Comparison of ENCODE assay signal across 28 cellular contexts in the genomic region with DNA sequence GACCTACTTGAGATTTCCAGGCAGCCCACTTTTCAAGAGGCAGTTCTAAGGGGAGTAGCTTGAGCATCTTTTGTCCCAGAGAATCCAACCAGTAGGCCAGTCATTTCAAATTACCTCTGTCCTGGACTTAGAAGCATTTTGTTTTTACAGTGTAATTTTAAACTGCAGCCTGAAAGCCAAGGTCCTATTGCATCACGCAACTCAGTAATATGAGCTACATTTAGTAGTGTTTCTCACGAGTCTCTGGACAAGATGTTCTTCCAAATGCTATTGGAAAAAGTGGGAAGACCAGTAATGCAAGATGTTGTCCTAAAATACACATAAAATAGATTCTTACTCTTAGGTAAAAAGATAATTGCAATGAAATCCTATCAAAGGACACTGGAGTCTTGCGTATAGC.
"Had no signal": no experiment of that assay in that cellular context is flagged by ENCODE, and none has a peak within 500 bp of the region (broad histone marks: within the 10 kb centered on the region; RNA-seq: fewer than 3 reads in every experiment).

No MANE protein-coding gene starts in this region.

- DNase-seq: activated CD4-positive, alpha-beta memory T cell treated with anti-CD3 and anti-CD28 coated beads, Interleukin-2, amount 10 ng/mL, durations not matched to agents 7 days and 5 days; activated CD4-positive, alpha-beta T cell treated with anti-CD3 and anti-CD28 coated beads for 36 hours; activated CD4-positive, alpha-beta T cell treated with anti-CD3 and anti-CD28 coated beads, Interleukin-2, amount 50 U/mL, for 1 hour; activated CD4-positive, CD25-positive, alpha-beta regulatory T cell; activated gamma-delta T cell treated with Interleukin-2 at 50 U/mL for 16 hours; activated naive CD4-positive, alpha-beta T cell treated with anti-CD3 and anti-CD28 coated beads, Interleukin-2, amount 10 ng/mL, durations not matched to agents 7 days and 5 days; activated naive CD8-positive, alpha-beta T cell treated with anti-CD3 and anti-CD28 coated beads for 36 hours; activated T-cell treated with anti-CD3 and anti-CD28 coated beads for 4 hours; activated T-cell treated with anti-CD3 and anti-CD28 coated beads, Interleukin-2, amount 50 U/mL, for 72 hours; adrenal gland; NCI-H1048; NCI-H146; NCI-H187 treated with DMSO at 0.1 percent for 48 hours; NCI-H2081 treated with DMSO at 0.1 percent for 48 hours; NCI-H2171 treated with DMSO at 0.1 percent for 48 hours; NCI-H345; NCI-H510A; NCI-H526 treated with DMSO at 0.1 percent for 48 hours; NCI-H82; OCI-M1; Right ventricle myocardium superior; SJCRH30; SK-N-SH; T-helper 1 cell had no signal

- H3K9ac ChIP-seq: SK-N-SH had no signal

- FAIRE-seq: bronchial epithelial cell had no signal

- H3K27me3 ChIP-seq: SJCRH30 had no signal

- H3K9me2 ChIP-seq: SK-N-SH had no signal

- H3K4me2 ChIP-seq: SK-N-SH had no signal

- H3K9me3 ChIP-seq: adrenal gland, SJCRH30, SK-N-SH had no signal

- ATAC-seq: activated CD4-positive, alpha-beta T cell treated with anti-CD3 and anti-CD28 coated beads for 36 hours; activated T-cell treated with anti-CD3 and anti-CD28 coated beads, Interleukin-2, amount 50 U/mL, for 72 hours; Panc1 had no signal

- H3K36me3 ChIP-seq: adrenal gland, SJCRH30 had no signal

- H3K4me3 ChIP-seq: adrenal gland, SJCRH30 had no signal

- H3K4me1 ChIP-seq: adrenal gland, SJCRH30 had no signal

- H3K27ac ChIP-seq: adrenal gland, RWPE1, SJCRH30, VCaP had no signal
